ENCODE assay signal across 1 cellular context in the genomic region with DNA sequence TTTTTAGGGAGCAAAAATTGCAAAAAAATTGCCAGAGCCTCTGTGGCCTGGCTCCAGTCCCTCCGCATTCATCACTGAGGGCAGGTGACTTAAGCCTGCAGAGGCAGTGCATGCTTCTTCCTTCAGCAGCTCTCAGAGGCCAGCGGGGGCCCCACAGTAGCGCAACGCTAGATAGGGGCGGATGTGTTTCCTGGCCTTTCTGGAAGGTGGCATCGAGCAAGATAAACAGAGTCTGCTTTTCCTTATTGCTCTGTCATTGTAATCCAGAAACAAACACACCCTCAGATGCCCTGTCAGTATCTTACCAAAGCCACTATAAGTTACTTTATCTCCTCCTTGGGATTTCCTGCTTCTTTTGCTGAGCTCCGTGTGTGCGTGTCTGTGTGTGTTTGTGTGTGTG.
TF ChIP-seq lines count a peak whose summit lies in the region.

No MANE protein-coding gene starts in this region.

TF ChIP-seq in GM23338, 12 proteins besides CTCF, POLR2A, EP300 and RAD21 (continued from another document):
- TF ChIP-seq, protein P1, sequence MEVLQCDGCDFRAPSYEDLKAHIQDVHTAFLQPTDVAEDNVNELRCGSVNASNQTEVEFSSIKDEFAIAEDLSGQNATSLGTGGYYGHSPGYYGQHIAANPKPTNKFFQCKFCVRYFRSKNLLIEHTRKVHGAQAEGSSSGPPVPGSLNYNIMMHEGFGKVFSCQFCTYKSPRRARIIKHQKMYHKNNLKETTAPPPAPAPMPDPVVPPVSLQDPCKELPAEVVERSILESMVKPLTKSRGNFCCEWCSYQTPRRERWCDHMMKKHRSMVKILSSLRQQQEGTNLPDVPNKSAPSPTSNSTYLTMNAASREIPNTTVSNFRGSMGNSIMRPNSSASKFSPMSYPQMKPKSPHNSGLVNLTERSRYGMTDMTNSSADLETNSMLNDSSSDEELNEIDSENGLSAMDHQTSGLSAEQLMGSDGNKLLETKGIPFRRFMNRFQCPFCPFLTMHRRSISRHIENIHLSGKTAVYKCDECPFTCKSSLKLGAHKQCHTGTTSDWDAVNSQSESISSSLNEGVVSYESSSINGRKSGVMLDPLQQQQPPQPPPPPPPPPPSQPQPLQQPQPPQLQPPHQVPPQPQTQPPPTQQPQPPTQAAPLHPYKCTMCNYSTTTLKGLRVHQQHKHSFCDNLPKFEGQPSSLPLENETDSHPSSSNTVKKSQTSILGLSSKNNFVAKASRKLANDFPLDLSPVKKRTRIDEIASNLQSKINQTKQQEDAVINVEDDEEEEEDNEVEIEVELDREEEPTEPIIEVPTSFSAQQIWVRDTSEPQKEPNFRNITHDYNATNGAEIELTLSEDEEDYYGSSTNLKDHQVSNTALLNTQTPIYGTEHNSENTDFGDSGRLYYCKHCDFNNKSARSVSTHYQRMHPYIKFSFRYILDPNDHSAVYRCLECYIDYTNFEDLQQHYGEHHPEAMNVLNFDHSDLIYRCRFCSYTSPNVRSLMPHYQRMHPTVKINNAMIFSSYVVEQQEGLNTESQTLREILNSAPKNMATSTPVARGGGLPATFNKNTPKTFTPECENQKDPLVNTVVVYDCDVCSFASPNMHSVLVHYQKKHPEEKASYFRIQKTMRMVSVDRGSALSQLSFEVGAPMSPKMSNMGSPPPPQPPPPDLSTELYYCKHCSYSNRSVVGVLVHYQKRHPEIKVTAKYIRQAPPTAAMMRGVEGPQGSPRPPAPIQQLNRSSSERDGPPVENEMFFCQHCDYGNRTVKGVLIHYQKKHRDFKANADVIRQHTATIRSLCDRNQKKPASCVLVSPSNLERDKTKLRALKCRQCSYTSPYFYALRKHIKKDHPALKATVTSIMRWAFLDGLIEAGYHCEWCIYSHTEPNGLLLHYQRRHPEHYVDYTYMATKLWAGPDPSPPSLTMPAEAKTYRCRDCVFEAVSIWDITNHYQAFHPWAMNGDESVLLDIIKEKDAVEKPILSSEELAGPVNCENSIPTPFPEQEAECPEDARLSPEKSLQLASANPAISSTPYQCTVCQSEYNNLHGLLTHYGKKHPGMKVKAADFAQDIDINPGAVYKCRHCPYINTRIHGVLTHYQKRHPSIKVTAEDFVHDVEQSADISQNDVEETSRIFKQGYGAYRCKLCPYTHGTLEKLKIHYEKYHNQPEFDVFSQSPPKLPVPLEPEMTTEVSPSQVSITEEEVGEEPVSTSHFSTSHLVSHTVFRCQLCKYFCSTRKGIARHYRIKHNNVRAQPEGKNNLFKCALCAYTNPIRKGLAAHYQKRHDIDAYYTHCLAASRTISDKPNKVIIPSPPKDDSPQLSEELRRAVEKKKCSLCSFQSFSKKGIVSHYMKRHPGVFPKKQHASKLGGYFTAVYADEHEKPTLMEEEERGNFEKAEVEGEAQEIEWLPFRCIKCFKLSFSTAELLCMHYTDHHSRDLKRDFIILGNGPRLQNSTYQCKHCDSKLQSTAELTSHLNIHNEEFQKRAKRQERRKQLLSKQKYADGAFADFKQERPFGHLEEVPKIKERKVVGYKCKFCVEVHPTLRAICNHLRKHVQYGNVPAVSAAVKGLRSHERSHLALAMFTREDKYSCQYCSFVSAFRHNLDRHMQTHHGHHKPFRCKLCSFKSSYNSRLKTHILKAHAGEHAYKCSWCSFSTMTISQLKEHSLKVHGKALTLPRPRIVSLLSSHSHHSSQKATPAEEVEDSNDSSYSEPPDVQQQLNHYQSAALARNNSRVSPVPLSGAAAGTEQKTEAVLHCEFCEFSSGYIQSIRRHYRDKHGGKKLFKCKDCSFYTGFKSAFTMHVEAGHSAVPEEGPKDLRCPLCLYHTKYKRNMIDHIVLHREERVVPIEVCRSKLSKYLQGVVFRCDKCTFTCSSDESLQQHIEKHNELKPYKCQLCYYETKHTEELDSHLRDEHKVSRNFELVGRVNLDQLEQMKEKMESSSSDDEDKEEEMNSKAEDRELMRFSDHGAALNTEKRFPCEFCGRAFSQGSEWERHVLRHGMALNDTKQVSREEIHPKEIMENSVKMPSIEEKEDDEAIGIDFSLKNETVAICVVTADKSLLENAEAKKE (CRISPR knock-in tag; IDR thresholded peaks at IDR 0.05): no peak
- TF ChIP-seq, protein P2, sequence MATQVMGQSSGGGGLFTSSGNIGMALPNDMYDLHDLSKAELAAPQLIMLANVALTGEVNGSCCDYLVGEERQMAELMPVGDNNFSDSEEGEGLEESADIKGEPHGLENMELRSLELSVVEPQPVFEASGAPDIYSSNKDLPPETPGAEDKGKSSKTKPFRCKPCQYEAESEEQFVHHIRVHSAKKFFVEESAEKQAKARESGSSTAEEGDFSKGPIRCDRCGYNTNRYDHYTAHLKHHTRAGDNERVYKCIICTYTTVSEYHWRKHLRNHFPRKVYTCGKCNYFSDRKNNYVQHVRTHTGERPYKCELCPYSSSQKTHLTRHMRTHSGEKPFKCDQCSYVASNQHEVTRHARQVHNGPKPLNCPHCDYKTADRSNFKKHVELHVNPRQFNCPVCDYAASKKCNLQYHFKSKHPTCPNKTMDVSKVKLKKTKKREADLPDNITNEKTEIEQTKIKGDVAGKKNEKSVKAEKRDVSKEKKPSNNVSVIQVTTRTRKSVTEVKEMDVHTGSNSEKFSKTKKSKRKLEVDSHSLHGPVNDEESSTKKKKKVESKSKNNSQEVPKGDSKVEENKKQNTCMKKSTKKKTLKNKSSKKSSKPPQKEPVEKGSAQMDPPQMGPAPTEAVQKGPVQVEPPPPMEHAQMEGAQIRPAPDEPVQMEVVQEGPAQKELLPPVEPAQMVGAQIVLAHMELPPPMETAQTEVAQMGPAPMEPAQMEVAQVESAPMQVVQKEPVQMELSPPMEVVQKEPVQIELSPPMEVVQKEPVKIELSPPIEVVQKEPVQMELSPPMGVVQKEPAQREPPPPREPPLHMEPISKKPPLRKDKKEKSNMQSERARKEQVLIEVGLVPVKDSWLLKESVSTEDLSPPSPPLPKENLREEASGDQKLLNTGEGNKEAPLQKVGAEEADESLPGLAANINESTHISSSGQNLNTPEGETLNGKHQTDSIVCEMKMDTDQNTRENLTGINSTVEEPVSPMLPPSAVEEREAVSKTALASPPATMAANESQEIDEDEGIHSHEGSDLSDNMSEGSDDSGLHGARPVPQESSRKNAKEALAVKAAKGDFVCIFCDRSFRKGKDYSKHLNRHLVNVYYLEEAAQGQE (IDR thresholded peaks at IDR 0.05; ENCODE audit: unreplicated experiment): no peak
- TF ChIP-seq CREB1 (CRISPR knock-in tag; IDR thresholded peaks at IDR 0.05; ENCODE audit: low read depth) (no peak), JUNB (IDR thresholded peaks at IDR 0.05; ENCODE audit: unreplicated experiment) (no peak), EZH2phosphoT487 (IDR thresholded peaks at IDR 0.05; ENCODE audit: unreplicated experiment) (no peak), POLR2AphosphoS5 (IDR thresholded peaks at IDR 0.05; ENCODE audit: low read depth) (no peak), NANOG (IDR thresholded peaks at IDR 0.05; ENCODE audit: borderline replicate concordance) (no peak)
- TF ChIP-seq, protein P3, sequence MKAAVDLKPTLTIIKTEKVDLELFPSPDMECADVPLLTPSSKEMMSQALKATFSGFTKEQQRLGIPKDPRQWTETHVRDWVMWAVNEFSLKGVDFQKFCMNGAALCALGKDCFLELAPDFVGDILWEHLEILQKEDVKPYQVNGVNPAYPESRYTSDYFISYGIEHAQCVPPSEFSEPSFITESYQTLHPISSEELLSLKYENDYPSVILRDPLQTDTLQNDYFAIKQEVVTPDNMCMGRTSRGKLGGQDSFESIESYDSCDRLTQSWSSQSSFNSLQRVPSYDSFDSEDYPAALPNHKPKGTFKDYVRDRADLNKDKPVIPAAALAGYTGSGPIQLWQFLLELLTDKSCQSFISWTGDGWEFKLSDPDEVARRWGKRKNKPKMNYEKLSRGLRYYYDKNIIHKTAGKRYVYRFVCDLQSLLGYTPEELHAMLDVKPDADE (IDR thresholded peaks at IDR 0.05): no peak
